25 cellular contexts compared by ENCODE assay signal in the genomic region with DNA sequence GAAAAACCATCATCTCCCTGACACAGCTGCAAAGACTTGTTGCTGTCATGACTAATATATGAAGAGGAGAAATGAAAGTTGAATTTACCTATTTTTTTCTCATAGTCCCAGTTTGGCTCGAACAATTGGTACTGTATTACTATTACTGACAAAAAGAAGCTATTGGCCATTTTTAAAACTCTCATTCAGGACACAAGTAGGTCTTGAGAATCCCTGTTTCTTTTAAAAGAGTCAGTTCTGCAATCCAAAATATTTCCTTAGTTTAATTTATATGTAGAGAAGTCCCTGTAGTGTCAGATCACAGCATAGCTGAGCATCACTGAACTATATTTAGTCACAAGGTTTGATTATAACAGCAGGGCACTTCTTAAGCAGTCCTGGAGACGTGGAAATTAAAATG. TPM values are rescaled to one million over a fixed set of nuclear protein-coding genes. Genes with fewer than 3 reads are reported as not detected.
A peak's percentile ranks its signal among the peaks of the same experiment; 100 is the strongest.
DNase-seq lines count a peak whose midpoint lies in the region; ATAC-seq and TF ChIP-seq lines count a peak whose summit lies in the region.
"Had no signal": no experiment of that assay in that cellular context is flagged by ENCODE, and none has a peak within 500 bp of the region (broad histone marks: within the 10 kb centered on the region; RNA-seq: fewer than 3 reads in every experiment).

No MANE protein-coding gene starts in this region.

- 77 to 80% methylated on average over 2 of the region's 2 CpGs for WGBS in sigmoid colon, 2 donors

- H3K36me3 ChIP-seq in sigmoid colon = no peaks in the 10 kb centered on the region
- no peaks in the 10 kb centered on the region for H3K36me3 ChIP-seq in vagina
- no peaks in the 10 kb centered on the region for H3K36me3 ChIP-seq in breast epithelium
- H3K36me3 ChIP-seq: SJCRH30, upper lobe of left lung had no signal

- H3K4me1 ChIP-seq in sigmoid colon = peaks cover 0 to 33% (median 25%) of the 10 kb centered on the region in 4 donors
- H3K4me1 ChIP-seq in vagina = peaks cover 7% of the 10 kb centered on the region
- H3K4me1 ChIP-seq in breast epithelium = no peaks in the 10 kb centered on the region
- H3K4me1 ChIP-seq: SJCRH30, upper lobe of left lung had no signal

- peak overlapping the region in 56 of 59 donors; percentile 7 to 91 (median 76) for H3K27ac ChIP-seq in dorsolateral prefrontal cortex
- peak overlapping the region in 3 of 4 donors; percentile 56 to 68 (median 67) for H3K27ac ChIP-seq in sigmoid colon
- peak overlapping the region; percentile 30 for H3K27ac ChIP-seq in vagina
- peak overlapping the region in 1 of 2 donors; percentile 35 for H3K27ac ChIP-seq in breast epithelium
- H3K27ac ChIP-seq: epithelial cell of prostate, hepatocyte, SJCRH30 had no signal

- H3K9me3 ChIP-seq in sigmoid colon (no peaks in the 10 kb centered on the region), vagina (no peaks in the 10 kb centered on the region), breast epithelium (no peaks in the 10 kb centered on the region)
- H3K9me3 ChIP-seq: SJCRH30, upper lobe of left lung had no signal

- H3K4me3 ChIP-seq in dorsolateral prefrontal cortex = peak overlapping the region in 10 of 59 donors; percentile 2 to 27 (median 22)
- no peak overlapping the region for H3K4me3 ChIP-seq in sigmoid colon
- H3K4me3 ChIP-seq in vagina = no peak overlapping the region
- no peak overlapping the region for H3K4me3 ChIP-seq in breast epithelium
- H3K4me3 ChIP-seq: hepatocyte, SJCRH30, upper lobe of left lung had no signal

- TF ChIP-seq POLR2A in sigmoid colon (IDR thresholded peaks at IDR 0.05) = no peak
- no peak for TF ChIP-seq POLR2A in vagina (IDR thresholded peaks at IDR 0.05)
- no peak for TF ChIP-seq POLR2A in breast epithelium (IDR thresholded peaks at IDR 0.05)

- H3K27me3 ChIP-seq in dorsolateral prefrontal cortex = no peaks in the 10 kb centered on the region
- H3K27me3 ChIP-seq in sigmoid colon = no peaks in the 10 kb centered on the region
- H3K27me3 ChIP-seq in vagina = no peaks in the 10 kb centered on the region
- no peaks in the 10 kb centered on the region for H3K27me3 ChIP-seq in breast epithelium
- H3K27me3 ChIP-seq: hepatocyte, SJCRH30, upper lobe of left lung had no signal

- TF ChIP-seq CTCF in dorsolateral prefrontal cortex (IDR thresholded peaks at IDR 0.05 in 54 of 56, conservative IDR thresholded peaks at IDR 0.05 in 2 of 56; ENCODE audit: low read depth in 1 of 56, partially characterized antibody in 56 of 56) = no peak
- no peak for TF ChIP-seq CTCF in sigmoid colon (IDR thresholded peaks at IDR 0.05)
- TF ChIP-seq CTCF in vagina (IDR thresholded peaks at IDR 0.05) = no peak
- TF ChIP-seq CTCF in breast epithelium (IDR thresholded peaks at IDR 0.05) = no peak

- intact Hi-C loops in dorsolateral prefrontal cortex (cut with DNase I) (no loop called here), sigmoid colon (cut with DNase I) (no loop called here), vagina (cut with DNase I) (no loop called here), breast epithelium (cut with DNase I; ENCODE audit: low total_unique reads) (no loop called here)

- peak; percentile 3 for DNase-seq in NCI-H2227 treated with DMSO at 0.1 percent for 48 hours (lab: John Stamatoyannopoulos, UW)
- no peak for DNase-seq in NCI-H2227 (lab: John Stamatoyannopoulos, UW; ENCODE audit: unreplicated experiment)
- no peak for DNase-seq in dorsolateral prefrontal cortex
- no peak for DNase-seq in sigmoid colon
- DNase-seq in vagina (ENCODE audit: extremely low spot score in 2 of 2) = no peak
- no peak for DNase-seq in breast epithelium (ENCODE audit: low spot score in 2 of 2)
- no peak for DNase-seq in stimulated activated naive CD4-positive, alpha-beta T cell (lab: John Stamatoyannopoulos, UW)
- DNase-seq: 8988T; activated CD4-positive, alpha-beta T cell treated with anti-CD3 and anti-CD28 coated beads, Interleukin-2, amount 10 ng/mL, durations not matched to agents 24 days and 14 days; activated naive CD8-positive, alpha-beta T cell treated with anti-CD3 and anti-CD28 coated beads, Interleukin-2, amount 50 U/mL, for 24 hours; activated T-cell treated with anti-CD3 and anti-CD28 coated beads, Interleukin-2, amount 50 U/mL, for 4 hours; Calu3; effector CD8-positive, alpha-beta T cell; foreskin melanocyte; NCI-H1092 treated with DMSO at 0.1 percent for 48 hours; NCI-H2029; NCI-H226; NCI-H774; posterior cingulate gyrus; SJCRH30; stimulated activated naive CD8-positive, alpha-beta T cell treated with anti-CD3 and anti-CD28 coated beads, Interleukin-15, Interleukin-2, amounts not matched to agents 100 U/mL and 50 U/mL, for 24 hours; upper lobe of left lung had no signal

- TF ChIP-seq EP300 in sigmoid colon (IDR thresholded peaks at IDR 0.05) = no peak

- ATAC-seq in GM21423 (IDR thresholded peaks at IDR 0.05; ENCODE audit: unreplicated experiment) = no peak
- ATAC-seq: activated naive CD8-positive, alpha-beta T cell treated with anti-CD3 and anti-CD28 coated beads, Interleukin-2, amount 50 U/mL, for 24 hours; activated T-cell treated with anti-CD3 and anti-CD28 coated beads, Interleukin-2, amount 50 U/mL, for 4 hours; stimulated activated naive CD8-positive, alpha-beta T cell treated with anti-CD3 and anti-CD28 coated beads, Interleukin-15, Interleukin-2, amounts not matched to agents 100 U/mL and 50 U/mL, for 24 hours had no signal

RNA-seq across cellular contexts. Expression of gene SPART, which starts 12.2 kb away (rescaled TPM):
- total RNA-seq in dorsolateral prefrontal cortex (100 to 1,000 TPM in 17 of 120 experiments, 10 to 100 TPM in 103; 62.9 to 138 (median 86.2) TPM), sigmoid colon (10 to 100 TPM; 83.2 to 99.9 (median 90.9) TPM), vagina (63.8 TPM), breast epithelium (100 to 1,000 TPM in 2 of 3 donors, 10 to 100 TPM in 1; 79.6 to 111 (median 105) TPM)
- 10 to 100 TPM in 2 of 3 donors, 1 to 10 TPM in 1; 4.6 to 13.8 (median 10.1) TPM for polyA plus RNA-seq in sigmoid colon
- total RNA-seq: Calu3 had no signal
